16 cellular contexts compared by ENCODE assay signal in the genomic region with DNA sequence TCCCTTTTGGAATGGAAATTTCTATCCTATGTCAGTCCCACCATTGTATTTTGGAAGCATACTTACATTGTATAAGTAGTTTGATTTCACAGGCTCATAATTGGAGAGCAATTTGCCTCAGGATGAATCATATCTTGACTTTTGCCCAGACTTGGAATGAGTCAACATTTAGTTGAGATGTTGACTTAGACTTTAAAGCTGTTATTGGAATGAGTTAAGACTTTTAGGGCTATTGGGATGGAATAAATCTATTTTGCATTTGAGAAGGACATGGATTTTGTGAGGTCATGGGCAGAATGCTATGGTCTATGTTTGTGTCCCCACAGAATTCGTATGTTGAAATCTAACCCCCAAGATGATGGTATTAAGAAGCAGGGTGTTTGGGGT. TPM values are rescaled to one million over a fixed set of nuclear protein-coding genes. Genes with fewer than 3 reads are reported as not detected.
DNase-seq lines count a peak whose midpoint lies in the region; ATAC-seq and TF ChIP-seq lines count a peak whose summit lies in the region.
"Had no signal": no experiment of that assay in that cellular context is flagged by ENCODE, and none has a peak within 500 bp of the region (broad histone marks: within the 10 kb centered on the region; RNA-seq: fewer than 3 reads in every experiment).

No MANE protein-coding gene starts in this region.

- no peaks in the 10 kb centered on the region; the same call in 1 of the 2 replicates for H3K27me3 Mint-ChIP-seq in HFFc6 (ENCODE audit: insufficient read depth)
- H3K27me3 Mint-ChIP-seq: brain; CD4-positive, CD25-positive, alpha-beta regulatory T cell had no signal

- no peak for TF ChIP-seq CTCF in AG10803 (conservative IDR thresholded peaks at IDR 0.05; ENCODE audit: low read length)
- TF ChIP-seq CTCF in HFFc6 (IDR thresholded peaks at IDR 0.05) = no peak
- no peak for TF ChIP-seq CTCF in astrocyte of the spinal cord (IDR thresholded peaks at IDR 0.05; ENCODE audit: low read depth, low read length)

- in situ Hi-C loops in astrocyte of the spinal cord (cut with HindIII; ENCODE audit: low sequenced_read_pairs) = no loop called here

- H3K4me3 ChIP-seq in AG10803 (ENCODE audit: low read length) (no peak overlapping the region), astrocyte of the spinal cord (ENCODE audit: low read depth, low read length) (no peak overlapping the region)
- H3K4me3 ChIP-seq: ovary had no signal

- peak overlapping the region; percentile 47 for H3K4me3 Mint-ChIP-seq in HFFc6
- H3K4me3 Mint-ChIP-seq: brain; CD4-positive, CD25-positive, alpha-beta regulatory T cell had no signal

- peaks cover 7% of the 10 kb centered on the region for H3K9me3 Mint-ChIP-seq in HFFc6
- H3K9me3 Mint-ChIP-seq: CD4-positive, CD25-positive, alpha-beta regulatory T cell had no signal

- peaks cover 30% of the 10 kb centered on the region for H3K4me1 Mint-ChIP-seq in HFFc6 (ENCODE audit: low read depth)
- H3K4me1 Mint-ChIP-seq: brain had no signal

- ATAC-seq in left colon (peak; percentile 97), GM18502 (IDR thresholded peaks at IDR 0.05; ENCODE audit: poor library complexity, unreplicated experiment) (no peak), GM21619 (IDR thresholded peaks at IDR 0.05; ENCODE audit: unreplicated experiment) (no peak)

- H3K27ac Mint-ChIP-seq in HFFc6 = peak overlapping the region; percentile 70
- H3K27ac Mint-ChIP-seq: brain had no signal

- DNase-seq in AG10803 (ENCODE audit: low read depth) = peak; percentile 68
- peak; percentile 82 for DNase-seq in HFFc6
- peak; percentile 71 for DNase-seq in astrocyte of the spinal cord (ENCODE audit: low read depth, low spot score)
- no peak for DNase-seq in left colon
- no peak for DNase-seq in SW480 (ENCODE audit: low spot score)
- DNase-seq in NCI-H524 (lab: John Stamatoyannopoulos, UW) = no peak
- DNase-seq: activated CD4-positive, alpha-beta T cell treated with anti-CD3 and anti-CD28 coated beads, Interleukin-2, amount 50 U/mL, for 48 hours; activated effector memory CD4-positive, alpha-beta T cell treated with anti-CD3 and anti-CD28 coated beads, Interleukin-2, amount 50 U/mL, for 16 hours; CD4-positive, CD25-positive, alpha-beta regulatory T cell; MV-4-11; NCI-H2107; NK-92 treated with Interleukin-12 subunit alpha and Interleukin-12 subunit beta, amount 100 ng/mL, for 24 hours; ovary had no signal

- intact Hi-C loops in left colon (cut with DNase I, micrococcal nuclease) = no loop called here

- H3K36me3 Mint-ChIP-seq in HFFc6 (ENCODE audit: low read depth) = peaks cover 16% of the 10 kb centered on the region

RNA-seq across cellular contexts. Expression of gene ZNF594, which starts 12.2 kb away (rescaled TPM):
- 1 to 10 TPM; 3.3 to 5.1 (median 4.6) TPM for total RNA-seq in HFFc6 (2021; fragmentation: NEBNext Ultra II Directional; extraction: Animal tissue kit (Norgen Biotek cat#: 25700))
- 1 to 10 TPM; 3.7 to 3.9 TPM for total RNA-seq in left colon

RNA-seq across cellular contexts. Expression of gene SCIMP, which starts 30.8 kb away (rescaled TPM):
- total RNA-seq in HFFc6 (2021; fragmentation: NEBNext Ultra II Directional; extraction: Animal tissue kit (Norgen Biotek cat#: 25700)) = not detected
- total RNA-seq in left colon = 1 to 10 TPM in 1 of 2 donors, under 1 TPM in 1; 0.64 to 2.3 TPM
- total RNA-seq: CD4-positive, CD25-positive, alpha-beta regulatory T cell had no signal

Comparison
In these comparisons a context has a peak if more than half of its experiments do, and no peak if none do; other contexts are left out.
1. DNase-seq: peak in AG10803 (single experiment), HFFc6 (single experiment) and astrocyte of the spinal cord (single experiment); none in left colon (0 of 2), SW480 (single experiment) and NCI-H524 (0 of 2).